In genomic region chr12:116582610-116583009, GRCh38 we compare ENCODE assay signal across 17 cellular contexts. TPM values are rescaled to one million over a fixed set of nuclear protein-coding genes. Genes with fewer than 3 reads are reported as not detected.
A peak's percentile ranks its signal among the peaks of the same experiment; 100 is the strongest.
DNase-seq lines count a peak whose midpoint lies in the region; ATAC-seq and TF ChIP-seq lines count a peak whose summit lies in the region.
"Had no signal": no experiment of that assay in that cellular context is flagged by ENCODE, and none has a peak within 500 bp of the region (broad histone marks: within the 10 kb centered on the region; RNA-seq: fewer than 3 reads in every experiment).

No MANE protein-coding gene starts in this region.

- ATAC-seq in natural killer cell treated with Interleukin-12 subunit alpha and Interleukin-12 subunit beta and Interleukin-15 and Interleukin-18, amount 100 ng/mL, for 72 hours, result no peak
- ATAC-seq in natural killer cell (no peak), HG02798 (IDR thresholded peaks at IDR 0.05; ENCODE audit: poor library complexity, unreplicated experiment) (no peak)
- ATAC-seq: stimulated activated effector memory CD8-positive, alpha-beta T cell treated with anti-CD3 and anti-CD28 coated beads, Interleukin-12 subunit alpha, Interleukin-12 subunit beta, amount 100 ng/mL, for 72 hours had no signal

- H3K9me3 Mint-ChIP-seq in natural killer cell treated with Interleukin-12 subunit alpha and Interleukin-12 subunit beta and Interleukin-15 and Interleukin-18, amount 100 ng/mL, for 72 hours, result no peaks in the 10 kb centered on the region
- H3K9me3 Mint-ChIP-seq in natural killer cell, result peaks cover 0 to 3% of the 10 kb centered on the region in 2 donors
- H3K9me3 Mint-ChIP-seq in glutamatergic neuron (ENCODE audit: unreplicated experiment), result peaks cover 6% of the 10 kb centered on the region
- peaks cover 7% of the 10 kb centered on the region for H3K9me3 Mint-ChIP-seq in nephron
- H3K9me3 Mint-ChIP-seq in HFFc6, result peaks cover 13% of the 10 kb centered on the region
- H3K9me3 Mint-ChIP-seq: CD4-positive, alpha-beta T cell had no signal

- DNase-seq in natural killer cell treated with Interleukin-12 subunit alpha and Interleukin-12 subunit beta and Interleukin-15 and Interleukin-18, amount 100 ng/mL, for 72 hours (ENCODE audit: low spot score), result peak; percentile 22
- no peak for DNase-seq in natural killer cell
- DNase-seq in glutamatergic neuron, result peak; percentile 33
- no peak for DNase-seq in HFFc6
- no peak for DNase-seq in stimulated activated CD4-positive, alpha-beta T cell treated with anti-CD3 and anti-CD28 coated beads, Interleukin-4, amount 100 ng/mL, for 24 hours
- DNase-seq in NCI-H345 treated with DMSO at 0.1 percent for 48 hours (lab: John Stamatoyannopoulos, UW; ENCODE audit: unreplicated experiment), result no peak
- DNase-seq: activated T-cell treated with anti-CD3 and anti-CD28 coated beads, Interleukin-2, amount 50 U/mL, for 24 hours; caudate nucleus; CD4-positive, alpha-beta T cell; DND-41; effector CD8-positive, alpha-beta T cell; NCI-H2171; SW 1271 had no signal

- intact Hi-C loops in natural killer cell (cut with micrococcal nuclease), result no loop called here

- no peak overlapping the region for H3K4me3 Mint-ChIP-seq in natural killer cell treated with Interleukin-12 subunit alpha and Interleukin-12 subunit beta and Interleukin-15 and Interleukin-18, amount 100 ng/mL, for 72 hours
- H3K4me3 Mint-ChIP-seq in natural killer cell (no peak overlapping the region), glutamatergic neuron (ENCODE audit: unreplicated experiment) (no peak overlapping the region), nephron (peak overlapping the region in 1 of 3 experiments; percentile 17), HFFc6 (no peak overlapping the region)
- H3K4me3 Mint-ChIP-seq: activated naive CD8-positive, alpha-beta T cell; activated T-cell treated with anti-CD3 and anti-CD28 coated beads, Interleukin-2, amount 50 U/mL, for 24 hours; CD4-positive, alpha-beta T cell; stimulated activated effector memory CD8-positive, alpha-beta T cell treated with anti-CD3 and anti-CD28 coated beads, Interleukin-12 subunit alpha, Interleukin-12 subunit beta, amount 100 ng/mL, for 72 hours had no signal

- H3K4me1 Mint-ChIP-seq in natural killer cell treated with Interleukin-12 subunit alpha and Interleukin-12 subunit beta and Interleukin-15 and Interleukin-18, amount 100 ng/mL, for 72 hours (ENCODE audit: low read depth in 2 of 2), result no peaks in the 10 kb centered on the region
- H3K4me1 Mint-ChIP-seq in natural killer cell (no peaks in the 10 kb centered on the region), glutamatergic neuron (ENCODE audit: low read depth, unreplicated experiment) (peaks cover 2% of the 10 kb centered on the region), nephron (peaks cover 23% of the 10 kb centered on the region), HFFc6 (ENCODE audit: low read depth) (no peaks in the 10 kb centered on the region)
- H3K4me1 Mint-ChIP-seq: stimulated activated effector memory CD8-positive, alpha-beta T cell treated with anti-CD3 and anti-CD28 coated beads, Interleukin-12 subunit alpha, Interleukin-12 subunit beta, amount 100 ng/mL, for 72 hours had no signal

- H3K27ac Mint-ChIP-seq in natural killer cell treated with Interleukin-12 subunit alpha and Interleukin-12 subunit beta and Interleukin-15 and Interleukin-18, amount 100 ng/mL, for 72 hours, result no peak overlapping the region
- no peak overlapping the region for H3K27ac Mint-ChIP-seq in natural killer cell
- H3K27ac Mint-ChIP-seq in glutamatergic neuron (ENCODE audit: unreplicated experiment), result peak overlapping the region; percentile 49
- peak overlapping the region; percentile 66 to 86 (median 83) for H3K27ac Mint-ChIP-seq in nephron
- H3K27ac Mint-ChIP-seq in HFFc6, result no peak overlapping the region
- H3K27ac Mint-ChIP-seq: activated naive CD8-positive, alpha-beta T cell; activated T-cell treated with anti-CD3 and anti-CD28 coated beads, Interleukin-2, amount 50 U/mL, for 24 hours; CD4-positive, alpha-beta T cell; stimulated activated effector memory CD8-positive, alpha-beta T cell treated with anti-CD3 and anti-CD28 coated beads, Interleukin-12 subunit alpha, Interleukin-12 subunit beta, amount 100 ng/mL, for 72 hours had no signal

- TF ChIP-seq CTCF in natural killer cell (IDR thresholded peaks at IDR 0.05) (no peak), glutamatergic neuron (IDR thresholded peaks at IDR 0.05; ENCODE audit: partially characterized antibody, unreplicated experiment) (no peak), nephron (IDR thresholded peaks at IDR 0.05; ENCODE audit: unreplicated experiment in 3 of 3) (no peak), HFFc6 (IDR thresholded peaks at IDR 0.05) (no peak)

- no peaks in the 10 kb centered on the region for H3K36me3 Mint-ChIP-seq in natural killer cell treated with Interleukin-12 subunit alpha and Interleukin-12 subunit beta and Interleukin-15 and Interleukin-18, amount 100 ng/mL, for 72 hours
- H3K36me3 Mint-ChIP-seq in natural killer cell, result no peaks in the 10 kb centered on the region
- H3K36me3 Mint-ChIP-seq in glutamatergic neuron (ENCODE audit: unreplicated experiment), result peaks cover 6% of the 10 kb centered on the region
- H3K36me3 Mint-ChIP-seq in nephron (ENCODE audit: low read depth), result no peaks in the 10 kb centered on the region
- H3K36me3 Mint-ChIP-seq in HFFc6 (ENCODE audit: low read depth), result peaks cover 11% of the 10 kb centered on the region
- H3K36me3 Mint-ChIP-seq: activated naive CD8-positive, alpha-beta T cell; stimulated activated effector memory CD8-positive, alpha-beta T cell treated with anti-CD3 and anti-CD28 coated beads, Interleukin-12 subunit alpha, Interleukin-12 subunit beta, amount 100 ng/mL, for 72 hours had no signal

- peaks cover 8 to 9% of the 10 kb centered on the region in 2 donors for H3K27me3 Mint-ChIP-seq in natural killer cell treated with Interleukin-12 subunit alpha and Interleukin-12 subunit beta and Interleukin-15 and Interleukin-18, amount 100 ng/mL, for 72 hours
- H3K27me3 Mint-ChIP-seq in natural killer cell (ENCODE audit: low read depth in 2 of 2) (peaks cover 0 to 11% of the 10 kb centered on the region in 2 donors), glutamatergic neuron (ENCODE audit: unreplicated experiment) (peaks cover 6% of the 10 kb centered on the region), nephron (ENCODE audit: low read depth) (peaks cover 18% of the 10 kb centered on the region), HFFc6 (ENCODE audit: insufficient read depth) (peaks cover 16% of the 10 kb centered on the region)
- H3K27me3 Mint-ChIP-seq: activated naive CD8-positive, alpha-beta T cell; CD4-positive, alpha-beta T cell had no signal

RNA-seq across cellular contexts. Expression of gene MAP1LC3B2, which starts 23.4 kb away (rescaled TPM):
- total RNA-seq in natural killer cell treated with Interleukin-12 subunit alpha and Interleukin-12 subunit beta and Interleukin-15 and Interleukin-18, amount 100 ng/mL, for 72 hours, result 1 to 10 TPM; 1.2 to 2.8 TPM
- 1 to 10 TPM; 1.5 to 3.7 (median 3.3) TPM for total RNA-seq in natural killer cell
- total RNA-seq in glutamatergic neuron (ENCODE audit: unreplicated experiment), result 4.4 TPM
- 1 to 10 TPM; 1.7 to 3.7 (median 2.9) TPM for total RNA-seq in HFFc6 (2021; fragmentation: NEBNext Ultra II Directional; extraction: Animal tissue kit (Norgen Biotek cat#: 25700))

Comparison
In these comparisons a context has a peak if more than half of its experiments do, and no peak if none do; other contexts are left out.
1. DNase-seq: peak in natural killer cell treated with Interleukin-12 subunit alpha and Interleukin-12 subunit beta and Interleukin-15 and Interleukin-18, amount 100 ng/mL, for 72 hours (single experiment) and glutamatergic neuron (single experiment); none in natural killer cell (single experiment), HFFc6 (single experiment), stimulated activated CD4-positive, alpha-beta T cell treated with anti-CD3 and anti-CD28 coated beads, Interleukin-4, amount 100 ng/mL, for 24 hours (single experiment) and NCI-H345 treated with DMSO at 0.1 percent for 48 hours (single experiment).
2. H3K27ac Mint-ChIP-seq: peak in glutamatergic neuron (single experiment) and nephron (3 of 3); none in natural killer cell treated with Interleukin-12 subunit alpha and Interleukin-12 subunit beta and Interleukin-15 and Interleukin-18, amount 100 ng/mL, for 72 hours (0 of 2), natural killer cell (0 of 2) and HFFc6 (single experiment).